27 cellular contexts compared by ENCODE assay signal in the genomic region with DNA sequence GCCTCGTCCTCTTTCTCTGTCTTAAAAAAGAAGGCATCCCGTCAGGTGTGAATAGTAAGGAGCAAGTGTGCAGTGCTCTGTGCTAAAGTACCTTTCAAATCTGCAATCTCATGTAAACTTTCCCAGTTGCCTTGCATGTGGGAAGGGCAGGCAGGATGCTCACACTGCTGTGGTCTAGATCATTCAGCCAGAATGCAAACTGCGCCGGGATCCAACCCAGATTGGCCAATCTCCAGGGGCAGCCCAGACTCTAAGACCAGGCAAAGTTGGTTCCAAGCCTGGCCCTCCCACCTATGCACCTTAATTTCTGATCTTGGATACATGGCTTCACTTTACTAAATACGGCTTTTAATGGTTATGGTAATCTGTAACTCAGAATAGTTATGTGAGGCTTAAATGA. TPM values are rescaled to one million over a fixed set of nuclear protein-coding genes. Genes with fewer than 3 reads are reported as not detected.
"Had no signal": no experiment of that assay in that cellular context is flagged by ENCODE, and none has a peak within 500 bp of the region (broad histone marks: within the 10 kb centered on the region; RNA-seq: fewer than 3 reads in every experiment).

No MANE protein-coding gene starts in this region.

- DNase-seq: activated CD4-positive, alpha-beta T cell treated with anti-CD3 and anti-CD28 coated beads for 1 hour; activated CD8-positive, alpha-beta memory T cell treated with anti-CD3 and anti-CD28 coated beads for 24 hours; activated CD8-positive, alpha-beta memory T cell treated with anti-CD3 and anti-CD28 coated beads, Interleukin-2, amount 50 U/mL, for 4 hours; activated T-cell treated with anti-CD3 and anti-CD28 coated beads, Interleukin-2, amount 50 U/mL, for 24 hours; adrenal gland; cerebellar nuclear complex; endodermal cell; gastrocnemius medialis; hypothalamus; pancreas; psoas muscle; small intestine; T-helper 9 cell; transverse colon; uterus had no signal

- H3K4me1 Mint-ChIP-seq: activated T-helper 17 cell treated with anti-CD3 and anti-CD28 coated beads, Interleukin-2, amount 50 U/mL, for 72 hours had no signal

- H3K4me1 ChIP-seq: pancreas, psoas muscle had no signal

- FAIRE-seq: islet of Langerhans, pancreas, small intestine had no signal

- H3K36me3 ChIP-seq: adrenal gland, gastrocnemius medialis, neutrophil, pancreas, right atrium auricular region, transverse colon, uterus had no signal

- H3K27ac Mint-ChIP-seq: activated naive CD4-positive, alpha-beta T cell treated with anti-CD3 and anti-CD28 coated beads, Interleukin-2, amount 50 U/mL, for 72 hours; activated T-cell treated with anti-CD3 and anti-CD28 coated beads, Interleukin-2, amount 50 U/mL, for 24 hours; activated T-helper 17 cell treated with anti-CD3 and anti-CD28 coated beads, Interleukin-2, amount 50 U/mL, for 72 hours; endodermal cell; natural killer cell treated with Interleukin-12 subunit alpha and Interleukin-12 subunit beta and Interleukin-15 and Interleukin-18, amount 100 ng/mL, for 72 hours; stimulated activated memory B cell treated with anti-CD40 and anti-IgM and Interleukin-4, amounts not matched to agents 10 μg/mL and 1 μg/mL and 100 μg/mL, for 72 hours had no signal

- H3K27me3 ChIP-seq: adrenal gland, gastrocnemius medialis, neutrophil, pancreas, right atrium auricular region, transverse colon, uterus had no signal

- H3K4me3 Mint-ChIP-seq: activated T-cell treated with anti-CD3 and anti-CD28 coated beads, Interleukin-2, amount 50 U/mL, for 24 hours; activated T-helper 17 cell treated with anti-CD3 and anti-CD28 coated beads, Interleukin-2, amount 50 U/mL, for 72 hours; endodermal cell; natural killer cell treated with Interleukin-12 subunit alpha and Interleukin-12 subunit beta and Interleukin-15 and Interleukin-18, amount 100 ng/mL, for 72 hours; stimulated activated memory B cell treated with anti-CD40 and anti-IgM and Interleukin-4, amounts not matched to agents 10 μg/mL and 1 μg/mL and 100 μg/mL, for 72 hours had no signal

- H3K4me3 ChIP-seq: adrenal gland, coronary artery, gastrocnemius medialis, pancreas, psoas muscle, right atrium auricular region, transverse colon, uterus had no signal

- H3K9me3 Mint-ChIP-seq: activated naive CD4-positive, alpha-beta T cell treated with anti-CD3 and anti-CD28 coated beads, Interleukin-2, amount 50 U/mL, for 72 hours; activated T-cell treated with anti-CD3 and anti-CD28 coated beads, Interleukin-2, amount 50 U/mL, for 24 hours; activated T-helper 17 cell treated with anti-CD3 and anti-CD28 coated beads, Interleukin-2, amount 50 U/mL, for 72 hours; natural killer cell treated with Interleukin-12 subunit alpha and Interleukin-12 subunit beta and Interleukin-15 and Interleukin-18, amount 100 ng/mL, for 72 hours; stimulated activated memory B cell treated with anti-CD40 and anti-IgM and Interleukin-4, amounts not matched to agents 10 μg/mL and 1 μg/mL and 100 μg/mL, for 72 hours had no signal

- H3K36me3 Mint-ChIP-seq: activated naive CD4-positive, alpha-beta T cell treated with anti-CD3 and anti-CD28 coated beads, Interleukin-2, amount 50 U/mL, for 72 hours; natural killer cell treated with Interleukin-12 subunit alpha and Interleukin-12 subunit beta and Interleukin-15 and Interleukin-18, amount 100 ng/mL, for 72 hours; stimulated activated memory B cell treated with anti-CD40 and anti-IgM and Interleukin-4, amounts not matched to agents 10 μg/mL and 1 μg/mL and 100 μg/mL, for 72 hours had no signal

- H3K27me3 Mint-ChIP-seq: activated T-helper 17 cell treated with anti-CD3 and anti-CD28 coated beads, Interleukin-2, amount 50 U/mL, for 72 hours; stimulated activated memory B cell treated with anti-CD40 and anti-IgM and Interleukin-4, amounts not matched to agents 10 μg/mL and 1 μg/mL and 100 μg/mL, for 72 hours had no signal

- ATAC-seq: activated naive CD4-positive, alpha-beta T cell treated with anti-CD3 and anti-CD28 coated beads, Interleukin-2, amount 50 U/mL, for 72 hours; activated T-helper 17 cell treated with anti-CD3 and anti-CD28 coated beads, Interleukin-2, amount 50 U/mL, for 72 hours; gastrocnemius medialis; natural killer cell treated with Interleukin-12 subunit alpha and Interleukin-12 subunit beta and Interleukin-15 and Interleukin-18, amount 100 ng/mL, for 72 hours; pancreas; psoas muscle; stimulated activated memory B cell treated with anti-CD40 and anti-IgM and Interleukin-4, amounts not matched to agents 10 μg/mL and 1 μg/mL and 100 μg/mL, for 72 hours had no signal

- H3K9me3 ChIP-seq: adrenal gland, gastrocnemius medialis, neutrophil, pancreas, psoas muscle, right atrium auricular region, transverse colon, uterus had no signal

- H3K27ac ChIP-seq: adrenal gland, coronary artery, epithelial cell of prostate, gastrocnemius medialis, neutrophil, pancreas, psoas muscle, right atrium auricular region, transverse colon, uterus had no signal

RNA-seq across cellular contexts. Expression of gene MAP1LC3C, which starts 3.2 kb away (rescaled TPM):
- total RNA-seq: activated naive CD4-positive, alpha-beta T cell treated with anti-CD3 and anti-CD28 coated beads, Interleukin-2, amount 50 U/mL, for 72 hours; activated T-helper 17 cell treated with anti-CD3 and anti-CD28 coated beads, Interleukin-2, amount 50 U/mL, for 72 hours; liver; natural killer cell treated with Interleukin-12 subunit alpha and Interleukin-12 subunit beta and Interleukin-15 and Interleukin-18, amount 100 ng/mL, for 72 hours; right atrium auricular region; T-helper 1 cell treated with Interleukin-12 subunit alpha and Interleukin-12 subunit beta and Interleukin-4 antibody, amounts not matched to agents 30 ng/mL and 1 ng/mL, for 36 hours had no signal

RNA-seq across cellular contexts. Expression of gene BECN2, which starts 44.5 kb away (rescaled TPM):
- total RNA-seq: activated naive CD4-positive, alpha-beta T cell treated with anti-CD3 and anti-CD28 coated beads, Interleukin-2, amount 50 U/mL, for 72 hours; activated T-helper 17 cell treated with anti-CD3 and anti-CD28 coated beads, Interleukin-2, amount 50 U/mL, for 72 hours; adrenal gland; endodermal cell; liver; natural killer cell treated with Interleukin-12 subunit alpha and Interleukin-12 subunit beta and Interleukin-15 and Interleukin-18, amount 100 ng/mL, for 72 hours; pancreas; psoas muscle; right atrium auricular region; T-helper 1 cell treated with Interleukin-12 subunit alpha and Interleukin-12 subunit beta and Interleukin-4 antibody, amounts not matched to agents 30 ng/mL and 1 ng/mL, for 36 hours; temporal lobe; transverse colon; uterus had no signal
